ENCODE assay signal across 18 cellular contexts in genomic region chr16:31076319-31076718, GRCh38. TPM values are rescaled to one million over a fixed set of nuclear protein-coding genes. Genes with fewer than 3 reads are reported as not detected.
DNase-seq lines count a peak whose midpoint lies in the region; ATAC-seq and TF ChIP-seq lines count a peak whose summit lies in the region.
"Had no signal": no experiment of that assay in that cellular context is flagged by ENCODE, and none has a peak within 500 bp of the region (broad histone marks: within the 10 kb centered on the region; RNA-seq: fewer than 3 reads in every experiment).

No MANE protein-coding gene starts in this region.

- H3K9ac ChIP-seq in DND-41 (ENCODE audit: low read depth, low read length): no peak overlapping the region
- H3K9ac ChIP-seq in neural progenitor cell: no peak overlapping the region

- TF ChIP-seq CTCF in DND-41 (IDR thresholded peaks at IDR 0.05; ENCODE audit: borderline replicate concordance, extremely low read depth, low read length, poor library complexity, severe bottlenecking): no peak
- no peak for TF ChIP-seq CTCF in neural progenitor cell (IDR thresholded peaks at IDR 0.05)
- no peak for TF ChIP-seq CTCF in thyroid gland (IDR thresholded peaks at IDR 0.05)

- H3K36me3 ChIP-seq in DND-41 (ENCODE audit: insufficient read depth, low read length): peaks cover 59% of the 10 kb centered on the region
- H3K36me3 ChIP-seq in neural progenitor cell: no peaks in the 10 kb centered on the region
- H3K36me3 ChIP-seq in thyroid gland: peaks cover 43 to 49% of the 10 kb centered on the region in 2 donors

- WGBS in thyroid gland, 2 donors: 77 to 90% methylated on average over 14 to 16 of the region's 16 CpGs

- DNase-seq in activated CD4-positive, alpha-beta T cell treated with anti-CD3 and anti-CD28 coated beads, Interleukin-2, amount 10 ng/mL, durations not matched to agents 24 days and 14 days: no peak
- DNase-seq in activated CD4-positive, alpha-beta T cell treated with anti-CD3 and anti-CD28 coated beads, Interleukin-2, amount 50 U/mL, for 4 hours: no peak
- DNase-seq in DND-41 (no peak), neural progenitor cell (ENCODE audit: low spot score) (no peak), thyroid gland (no peak), NCI-H1092 treated with DMSO at 0.1 percent for 48 hours (lab: John Stamatoyannopoulos, UW) (no peak)
- no peak for DNase-seq in activated naive CD8-positive, alpha-beta T cell treated with anti-CD3 and anti-CD28 coated beads, Interleukin-2, amount 10 ng/mL, durations not matched to agents 7 days and 5 days
- DNase-seq: CD4-positive, CD25-positive, alpha-beta regulatory T cell; GM23248; islet precursor cell; NCI-H1436 treated with DMSO at 0.1 percent for 48 hours; NCI-H774; PC-9; stimulated activated CD4-positive, alpha-beta T cell treated with anti-CD3 and anti-CD28 coated beads, Interleukin-4, amount 100 ng/mL, for 4 hours had no signal

- H3K9me3 ChIP-seq in DND-41 (ENCODE audit: insufficient read depth, low read length, severe bottlenecking) (no peaks in the 10 kb centered on the region), neural progenitor cell (ENCODE audit: low read depth) (no peaks in the 10 kb centered on the region), thyroid gland (no peaks in the 10 kb centered on the region)
- H3K9me3 ChIP-seq: ascending aorta, suprapubic skin had no signal

- POLR2A ChIA-PET in activated naive CD8-positive, alpha-beta T cell treated with anti-CD3 and anti-CD28 coated beads, Interleukin-2, amount 10 ng/mL, durations not matched to agents 7 days and 5 days (lab: Charles Lee): interaction anchor here (1.5 kb wide), 1 partner anchor 15 kb away, joined by 5 read pairs; no protein-coding TSS in a partner anchor

- H3K27me3 Mint-ChIP-seq in activated CD4-positive, alpha-beta T cell treated with anti-CD3 and anti-CD28 coated beads, Interleukin-2, amount 10 ng/mL, durations not matched to agents 24 days and 14 days: no peaks in the 10 kb centered on the region
- H3K27me3 Mint-ChIP-seq in activated naive CD8-positive, alpha-beta T cell treated with anti-CD3 and anti-CD28 coated beads, Interleukin-2, amount 10 ng/mL, durations not matched to agents 7 days and 5 days: no peaks in the 10 kb centered on the region
- H3K27me3 Mint-ChIP-seq in neural progenitor cell (ENCODE audit: insufficient read depth, low read depth): peaks cover 8% of the 10 kb centered on the region

- peak overlapping the region; percentile 15 for H3K27ac Mint-ChIP-seq in activated CD4-positive, alpha-beta T cell treated with anti-CD3 and anti-CD28 coated beads, Interleukin-2, amount 10 ng/mL, durations not matched to agents 24 days and 14 days
- H3K27ac Mint-ChIP-seq in activated naive CD8-positive, alpha-beta T cell treated with anti-CD3 and anti-CD28 coated beads, Interleukin-2, amount 10 ng/mL, durations not matched to agents 7 days and 5 days: peak overlapping the region; percentile 30
- H3K27ac Mint-ChIP-seq in neural progenitor cell: no peak overlapping the region

- peaks cover 59% of the 10 kb centered on the region for H4K20me1 ChIP-seq in DND-41 (ENCODE audit: insufficient read depth, low read length)
- peaks cover 44% of the 10 kb centered on the region for H4K20me1 ChIP-seq in neural progenitor cell (ENCODE audit: low read depth)

- intact Hi-C loops in activated CD4-positive, alpha-beta T cell treated with anti-CD3 and anti-CD28 coated beads, Interleukin-2, amount 10 ng/mL, durations not matched to agents 24 days and 14 days (cut with micrococcal nuclease): no loop called here
- intact Hi-C loops in thyroid gland (cut with DNase I): no loop called here

- peaks cover 33% of the 10 kb centered on the region for H3K4me1 ChIP-seq in DND-41 (ENCODE audit: insufficient read depth, low read length)
- peaks cover 14% of the 10 kb centered on the region for H3K4me1 ChIP-seq in neural progenitor cell
- peaks cover 19 to 24% of the 10 kb centered on the region in 2 donors for H3K4me1 ChIP-seq in thyroid gland

- H3K4me3 ChIP-seq in DND-41 (ENCODE audit: low read depth in 1 of 2, low read length in 2 of 2): no peak overlapping the region
- H3K4me3 ChIP-seq in neural progenitor cell: no peak overlapping the region
- no peak overlapping the region for H3K4me3 ChIP-seq in thyroid gland (replicated peaks in 1 of 3)
- H3K4me3 ChIP-seq: ascending aorta, lung, PC-9, suprapubic skin had no signal

- no peak for TF ChIP-seq POLR2A in thyroid gland (IDR thresholded peaks at IDR 0.05)

- ATAC-seq in DND-41 (ENCODE audit: insufficient read depth, low read depth) (no peak), HG03571 (IDR thresholded peaks at IDR 0.05; ENCODE audit: unreplicated experiment) (no peak)
- no peak for ATAC-seq in activated naive CD8-positive, alpha-beta T cell treated with anti-CD3 and anti-CD28 coated beads, Interleukin-2, amount 10 ng/mL, durations not matched to agents 7 days and 5 days (ENCODE audit: low read depth)

- no peaks in the 10 kb centered on the region for H3K27me3 ChIP-seq in DND-41 (ENCODE audit: insufficient read depth, low read length, poor library complexity)
- H3K27me3 ChIP-seq in neural progenitor cell: no peaks in the 10 kb centered on the region
- H3K27me3 ChIP-seq in thyroid gland: no peaks in the 10 kb centered on the region
- H3K27me3 ChIP-seq: ascending aorta, suprapubic skin had no signal

- H3K4me2 ChIP-seq in DND-41 (ENCODE audit: insufficient read depth, low read length) (peak overlapping the region; percentile 81; the same call in 1 of the 2 replicates), neural progenitor cell (no peak overlapping the region)

- H3K79me2 ChIP-seq in DND-41 (ENCODE audit: insufficient read depth, low read length): peaks cover 94% of the 10 kb centered on the region
- H3K79me2 ChIP-seq in neural progenitor cell (ENCODE audit: low read depth): peaks cover 48% of the 10 kb centered on the region

- H3K4me1 Mint-ChIP-seq in activated CD4-positive, alpha-beta T cell treated with anti-CD3 and anti-CD28 coated beads, Interleukin-2, amount 10 ng/mL, durations not matched to agents 24 days and 14 days: peaks cover 28% of the 10 kb centered on the region
- peaks cover 30% of the 10 kb centered on the region for H3K4me1 Mint-ChIP-seq in activated naive CD8-positive, alpha-beta T cell treated with anti-CD3 and anti-CD28 coated beads, Interleukin-2, amount 10 ng/mL, durations not matched to agents 7 days and 5 days
- peaks cover 21% of the 10 kb centered on the region for H3K4me1 Mint-ChIP-seq in neural progenitor cell

- peaks cover 48% of the 10 kb centered on the region for H3K36me3 Mint-ChIP-seq in activated CD4-positive, alpha-beta T cell treated with anti-CD3 and anti-CD28 coated beads, Interleukin-2, amount 10 ng/mL, durations not matched to agents 24 days and 14 days (ENCODE audit: low read depth)
- peaks cover 24% of the 10 kb centered on the region for H3K36me3 Mint-ChIP-seq in activated naive CD8-positive, alpha-beta T cell treated with anti-CD3 and anti-CD28 coated beads, Interleukin-2, amount 10 ng/mL, durations not matched to agents 7 days and 5 days
- peaks cover 19% of the 10 kb centered on the region for H3K36me3 Mint-ChIP-seq in neural progenitor cell

- no peaks in the 10 kb centered on the region for H3K9me3 Mint-ChIP-seq in activated CD4-positive, alpha-beta T cell treated with anti-CD3 and anti-CD28 coated beads, Interleukin-2, amount 10 ng/mL, durations not matched to agents 24 days and 14 days
- H3K9me3 Mint-ChIP-seq in activated naive CD8-positive, alpha-beta T cell treated with anti-CD3 and anti-CD28 coated beads, Interleukin-2, amount 10 ng/mL, durations not matched to agents 7 days and 5 days: no peaks in the 10 kb centered on the region
- no peaks in the 10 kb centered on the region for H3K9me3 Mint-ChIP-seq in neural progenitor cell
- H3K9me3 Mint-ChIP-seq: CD4-positive, CD25-positive, alpha-beta regulatory T cell had no signal

- peaks cover 24% of the 10 kb centered on the region for H3F3A ChIP-seq in neural progenitor cell (ENCODE audit: low read depth)

- no peak overlapping the region for H3K4me3 Mint-ChIP-seq in activated CD4-positive, alpha-beta T cell treated with anti-CD3 and anti-CD28 coated beads, Interleukin-2, amount 10 ng/mL, durations not matched to agents 24 days and 14 days
- peak overlapping the region; percentile 97 for H3K4me3 Mint-ChIP-seq in activated naive CD8-positive, alpha-beta T cell treated with anti-CD3 and anti-CD28 coated beads, Interleukin-2, amount 10 ng/mL, durations not matched to agents 7 days and 5 days
- peak overlapping the region; percentile 98 for H3K4me3 Mint-ChIP-seq in neural progenitor cell

- H3K27ac ChIP-seq in DND-41 (ENCODE audit: low read length) (no peak overlapping the region), neural progenitor cell (no peak overlapping the region), thyroid gland (no peak overlapping the region)
- H3K27ac ChIP-seq: ascending aorta, GM23248, PC-9, suprapubic skin had no signal

- H2AFZ ChIP-seq in DND-41 (ENCODE audit: low read depth, low read length) (no peak overlapping the region), neural progenitor cell (replicated peaks) (no peak overlapping the region)
- H2AFZ ChIP-seq: GM23248, PC-9 had no signal

RNA-seq across cellular contexts. Expression of gene ZNF646, which starts 2.1 kb away (rescaled TPM):
- total RNA-seq in activated CD4-positive, alpha-beta T cell treated with anti-CD3 and anti-CD28 coated beads, Interleukin-2, amount 10 ng/mL, durations not matched to agents 24 days and 14 days: 21.1 and 23.3 TPM in 2 replicates
- 10 to 100 TPM; 37.3 to 38.7 TPM for total RNA-seq in activated naive CD8-positive, alpha-beta T cell treated with anti-CD3 and anti-CD28 coated beads, Interleukin-2, amount 10 ng/mL, durations not matched to agents 7 days and 5 days
- total RNA-seq in neural progenitor cell (ENCODE audit: low replicate concordance): 7.5 and 31.2 TPM in 2 replicates
- total RNA-seq in thyroid gland: 10 to 100 TPM; 13.3 to 20.1 (median 17.7) TPM

RNA-seq across cellular contexts. Expression of gene ZNF668, which starts 2.3 kb away (rescaled TPM):
- 15.6 and 15.9 TPM in 2 replicates for total RNA-seq in activated CD4-positive, alpha-beta T cell treated with anti-CD3 and anti-CD28 coated beads, Interleukin-2, amount 10 ng/mL, durations not matched to agents 24 days and 14 days
- total RNA-seq in activated naive CD8-positive, alpha-beta T cell treated with anti-CD3 and anti-CD28 coated beads, Interleukin-2, amount 10 ng/mL, durations not matched to agents 7 days and 5 days: 10 to 100 TPM; 17.9 to 20.5 TPM
- total RNA-seq in neural progenitor cell (ENCODE audit: low replicate concordance) (3.7 and 14.7 TPM in 2 replicates), thyroid gland (10 to 100 TPM in 3 of 4 donors, 1 to 10 TPM in 1; 9.0 to 15.2 (median 11.9) TPM)

RNA-seq across cellular contexts. Expression of gene PRSS53, which starts 12.4 kb away (rescaled TPM):
- total RNA-seq in activated CD4-positive, alpha-beta T cell treated with anti-CD3 and anti-CD28 coated beads, Interleukin-2, amount 10 ng/mL, durations not matched to agents 24 days and 14 days: 4.3 and 4.8 TPM in 2 replicates
- 10 to 100 TPM; 10.4 to 10.9 TPM for total RNA-seq in activated naive CD8-positive, alpha-beta T cell treated with anti-CD3 and anti-CD28 coated beads, Interleukin-2, amount 10 ng/mL, durations not matched to agents 7 days and 5 days
- 2.3 and 7.7 TPM in 2 replicates for total RNA-seq in neural progenitor cell (ENCODE audit: low replicate concordance)
- total RNA-seq in thyroid gland: 1 to 10 TPM in 3 of 4 donors, under 1 TPM in 1; 0.93 to 1.9 (median 1.6) TPM

RNA-seq across cellular contexts. Expression of gene VKORC1, which starts 18.3 kb away (rescaled TPM):
- 56.2 and 59.1 TPM in 2 replicates for total RNA-seq in activated CD4-positive, alpha-beta T cell treated with anti-CD3 and anti-CD28 coated beads, Interleukin-2, amount 10 ng/mL, durations not matched to agents 24 days and 14 days
- total RNA-seq in activated naive CD8-positive, alpha-beta T cell treated with anti-CD3 and anti-CD28 coated beads, Interleukin-2, amount 10 ng/mL, durations not matched to agents 7 days and 5 days: 10 to 100 TPM; 79.4 to 80.4 TPM
- total RNA-seq in neural progenitor cell (ENCODE audit: low replicate concordance): 95.9 and 137 TPM in 2 replicates
- 100 to 1,000 TPM in 2 of 4 donors, 10 to 100 TPM in 2; 58.7 to 145 (median 104) TPM for total RNA-seq in thyroid gland

RNA-seq across cellular contexts. Expression of gene BCKDK, which starts 31.9 kb away (rescaled TPM):
- total RNA-seq in activated CD4-positive, alpha-beta T cell treated with anti-CD3 and anti-CD28 coated beads, Interleukin-2, amount 10 ng/mL, durations not matched to agents 24 days and 14 days: 44.3 and 44.9 TPM in 2 replicates
- total RNA-seq in activated naive CD8-positive, alpha-beta T cell treated with anti-CD3 and anti-CD28 coated beads, Interleukin-2, amount 10 ng/mL, durations not matched to agents 7 days and 5 days: 10 to 100 TPM; 35.8 to 37.0 TPM
- total RNA-seq in neural progenitor cell (ENCODE audit: low replicate concordance) (19.8 and 38.1 TPM in 2 replicates), thyroid gland (10 to 100 TPM; 30.1 to 52.0 (median 40.5) TPM)
